ENCODE assay signal across 8 cellular contexts in genomic region chrY:12479382-12479781, GRCh38.
DNase-seq lines count a peak whose midpoint lies in the region; ATAC-seq, FAIRE-seq and TF ChIP-seq lines count a peak whose summit lies in the region.

No MANE protein-coding gene starts in this region.

- 4% methylated on average over 8 of the region's 8 CpGs for WGBS in A549 (ENCODE audit: missing lambda C conversion rate)

- no peaks in the 10 kb centered on the region for H3K27me3 ChIP-seq in A673 (replicated peaks; ENCODE audit: insufficient read depth, low read depth, low read length, poor library complexity)

- no peak overlapping the region for H3K4me3 ChIP-seq in A549
- H3K4me3 ChIP-seq in A673 (ENCODE audit: low read depth, low read length, poor library complexity, severe bottlenecking): no peak overlapping the region

- peak; percentile 49 to 51; a peak in 4 of 5 replicates for TF ChIP-seq RAD21 in A549 (conservative IDR thresholded peaks at IDR 0.05 in 1 of 2, IDR thresholded peaks at IDR 0.05 in 1 of 2)

- TF ChIP-seq EP300 in A549 (IDR thresholded peaks at IDR 0.05): no peak

- DNase-seq in A549 (ENCODE audit: low read depth in 1 of 2, low spot score in 1 of 2) (peak; percentile 1 to 53), GM19239 (ENCODE audit: insufficient read length, low spot score) (peak; percentile 0), glomerular visceral epithelial cell (ENCODE audit: extremely low spot score) (peak; percentile 4), NCI-H2227 (lab: John Stamatoyannopoulos, UW; ENCODE audit: unreplicated experiment) (no peak), activated gamma-delta T cell (lab: John Stamatoyannopoulos, UW) (no peak), cerebellar nuclear complex (lab: John Stamatoyannopoulos, UW) (no peak), A673 (ENCODE audit: low spot score) (no peak)
- peak; percentile 0 to 14 for DNase-seq in activated CD4-positive, alpha-beta T cell treated with anti-CD3 and anti-CD28 coated beads, Interleukin-2, amount 50 U/mL, for 24 hours (ENCODE audit: low read depth in 1 of 2, low spot score in 1 of 2)

- BruUV-seq in A673 (replicated peaks; lab: Mats Ljungman, UMichigan): no TSS peak

- H3K9me3 ChIP-seq in A549 (no peaks in the 10 kb centered on the region), A673 (ENCODE audit: low read depth, low read length, poor library complexity, severe bottlenecking) (no peaks in the 10 kb centered on the region)

- peak; percentile 28; the same call in 1 of the 3 replicates for TF ChIP-seq CTCF in A549 (IDR thresholded peaks at IDR 0.05)
- TF ChIP-seq CTCF in A673 (conservative IDR thresholded peaks at IDR 0.05; ENCODE audit: low read depth, low read length): no peak

- POLR2A ChIA-PET in A549 (lab: Yijun Ruan, JAX): no interaction called here
- POLR2A ChIA-PET in A673 (lab: Charles Lee; ENCODE audit: low non-redundant PET): no interaction called here

- no peaks in the 10 kb centered on the region for H3K36me3 ChIP-seq in A673 (ENCODE audit: insufficient read depth, low read length, poor library complexity, severe bottlenecking)

- peak overlapping the region; percentile 34; the same call in 2 of the 3 replicates for H3K4me2 ChIP-seq in A549

- no peak for TF ChIP-seq POLR2A in A549 (IDR thresholded peaks at IDR 0.05; ENCODE audit: low read length)

- ATAC-seq in A549: peak; percentile 68 to 69; a peak in 4 of 6 replicates

- H3K27ac ChIP-seq in A549 (no peak overlapping the region), A673 (ENCODE audit: low read depth, low read length, poor library complexity, severe bottlenecking) (no peak overlapping the region)

- CTCF ChIA-PET in A549 (lab: Yijun Ruan, JAX): no interaction called here
- CTCF ChIA-PET in A673 (lab: Charles Lee): no interaction called here

- H3K4me1 ChIP-seq in A549 (no peaks in the 10 kb centered on the region), A673 (ENCODE audit: insufficient read depth, low read length, poor library complexity, severe bottlenecking) (no peaks in the 10 kb centered on the region)

- FAIRE-seq in A549 (lab: Jason Lieb, UNC) (no peak), GM19239 (lab: Jason Lieb, UNC) (no peak)

- intact Hi-C loops in A673 (cut with micrococcal nuclease; ENCODE audit: unreplicated experiment): no loop called here

TF ChIP-seq in A549, 52 proteins besides CTCF, POLR2A, EP300 and RAD21:
- TF ChIP-seq SMC3 (IDR thresholded peaks at IDR 0.05) (peak; percentile 23; the same call in 1 of the 3 replicates), TP53 (CRISPR knock-in tag; IDR thresholded peaks at IDR 0.05) (no peak)

Comparison
In these comparisons a context has a peak if more than half of its experiments do, and no peak if none do; other contexts are left out.
1. DNase-seq: peak in A549 (2 of 2), GM19239 (single experiment), activated CD4-positive, alpha-beta T cell treated with anti-CD3 and anti-CD28 coated beads, Interleukin-2, amount 50 U/mL, for 24 hours (2 of 2) and glomerular visceral epithelial cell (single experiment); none in NCI-H2227 (single experiment), activated gamma-delta T cell (single experiment), cerebellar nuclear complex (0 of 2) and A673 (single experiment).